ENCODE assay signal across 28 cellular contexts in genomic region chr22:35531202-35531601, GRCh38.
"Had no signal": no experiment of that assay in that cellular context is flagged by ENCODE, and none has a peak within 500 bp of the region (broad histone marks: within the 10 kb centered on the region; RNA-seq: fewer than 3 reads in every experiment).

No MANE protein-coding gene starts in this region.

- H3K9ac ChIP-seq: neural progenitor cell, parathyroid adenoma had no signal

- H3K9me3 Mint-ChIP-seq: natural killer cell; stimulated activated memory B cell treated with anti-CD40 and anti-IgM and Interleukin-4, amounts not matched to agents 10 μg/mL and 1 μg/mL and 100 μg/mL, for 72 hours; stimulated activated naive CD8-positive, alpha-beta T cell treated with anti-CD3 and anti-CD28 coated beads, Interleukin-15, amount 100 ng/mL, for 72 hours had no signal

- H3K36me3 Mint-ChIP-seq: natural killer cell; neural progenitor cell; stimulated activated memory B cell treated with anti-CD40 and anti-IgM and Interleukin-4, amounts not matched to agents 10 μg/mL and 1 μg/mL and 100 μg/mL, for 72 hours; type B pancreatic cell had no signal

- H3K4me1 Mint-ChIP-seq: stimulated activated naive CD8-positive, alpha-beta T cell treated with anti-CD3 and anti-CD28 coated beads, Interleukin-15, amount 100 ng/mL, for 72 hours had no signal

- DNase-seq: naive thymus-derived CD4-positive, alpha-beta T cell; natural killer cell; occipital lobe; ovary; psoas muscle; right lobe of liver; small intestine; stimulated activated CD4-positive, alpha-beta T cell treated with anti-CD3 and anti-CD28 coated beads, Interleukin-15, amount 100 ng/mL, for 24 hours; stimulated activated CD4-positive, alpha-beta T cell treated with anti-CD3 and anti-CD28 coated beads, Interleukin-2, amount 100 ng/mL, for 24 hours; stimulated activated CD4-positive, alpha-beta T cell treated with anti-CD3 and anti-CD28 coated beads, Interleukin-2, amount 100 ng/mL, for 48 hours; stimulated activated CD4-positive, alpha-beta T cell treated with anti-CD3 and anti-CD28 coated beads, Interleukin-4, amount 100 ng/mL, for 4 hours; stimulated activated CD8-positive, alpha-beta memory T cell treated with anti-CD3 and anti-CD28 coated beads, Interleukin-4, amount 100 ng/mL, for 48 hours; stimulated activated naive CD4-positive, alpha-beta T cell; stimulated activated naive CD8-positive, alpha-beta T cell treated with anti-CD3 and anti-CD28 coated beads, Interleukin-15, amount 100 ng/mL, for 72 hours; stimulated activated naive CD8-positive, alpha-beta T cell treated with anti-CD3 and anti-CD28 coated beads, Interleukin-15, Interleukin-2, amounts not matched to agents 100 U/mL and 50 U/mL, for 24 hours; tibial artery; transverse colon; upper lobe of right lung; uterus had no signal

- FAIRE-seq: small intestine had no signal

- H3K27ac Mint-ChIP-seq: naive thymus-derived CD4-positive, alpha-beta T cell; natural killer cell; nephron; neural progenitor cell; progenitor cell of endocrine pancreas; stimulated activated memory B cell treated with anti-CD40 and anti-IgM and Interleukin-4, amounts not matched to agents 10 μg/mL and 1 μg/mL and 100 μg/mL, for 72 hours; stimulated activated naive CD8-positive, alpha-beta T cell treated with anti-CD3 and anti-CD28 coated beads, Interleukin-15, amount 100 ng/mL, for 72 hours; type B pancreatic cell had no signal

- H3K4me3 Mint-ChIP-seq: naive thymus-derived CD4-positive, alpha-beta T cell; natural killer cell; nephron; neural progenitor cell; stimulated activated memory B cell treated with anti-CD40 and anti-IgM and Interleukin-4, amounts not matched to agents 10 μg/mL and 1 μg/mL and 100 μg/mL, for 72 hours; stimulated activated naive CD8-positive, alpha-beta T cell treated with anti-CD3 and anti-CD28 coated beads, Interleukin-15, amount 100 ng/mL, for 72 hours; type B pancreatic cell had no signal

- H3K4me1 ChIP-seq: neural progenitor cell, parathyroid adenoma, suprapubic skin, testis, uterus had no signal

- H3K27ac ChIP-seq: neural progenitor cell, ovary, parathyroid adenoma, psoas muscle, right lobe of liver, sigmoid colon, suprapubic skin, testis, tibial artery, transverse colon, upper lobe of right lung, uterus had no signal

- H3K27me3 ChIP-seq: neural progenitor cell, ovary, right lobe of liver, sigmoid colon, testis, tibial artery, transverse colon, upper lobe of right lung, uterus had no signal

- H3K4me2 ChIP-seq: neural progenitor cell had no signal

- H3K36me3 ChIP-seq: neural progenitor cell, ovary, right lobe of liver, sigmoid colon, suprapubic skin, tibial artery, transverse colon, upper lobe of right lung, uterus had no signal

- H3K4me3 ChIP-seq: neural progenitor cell, ovary, psoas muscle, right lobe of liver, sigmoid colon, suprapubic skin, testis, tibial artery, transverse colon, upper lobe of right lung, uterus had no signal

- H3K9me3 ChIP-seq: ovary, right lobe of liver, suprapubic skin, testis, transverse colon, upper lobe of right lung, uterus had no signal

- ATAC-seq: naive thymus-derived CD4-positive, alpha-beta T cell; natural killer cell; psoas muscle; right lobe of liver; stimulated activated memory B cell treated with anti-CD40 and anti-IgM and Interleukin-4, amounts not matched to agents 10 μg/mL and 1 μg/mL and 100 μg/mL, for 72 hours; stimulated activated naive CD8-positive, alpha-beta T cell treated with anti-CD3 and anti-CD28 coated beads, Interleukin-15, amount 100 ng/mL, for 72 hours; stimulated activated naive CD8-positive, alpha-beta T cell treated with anti-CD3 and anti-CD28 coated beads, Interleukin-15, Interleukin-2, amounts not matched to agents 100 U/mL and 50 U/mL, for 24 hours; upper lobe of right lung had no signal
